Comparison of ENCODE assay signal across 15 cellular contexts in the genomic region with DNA sequence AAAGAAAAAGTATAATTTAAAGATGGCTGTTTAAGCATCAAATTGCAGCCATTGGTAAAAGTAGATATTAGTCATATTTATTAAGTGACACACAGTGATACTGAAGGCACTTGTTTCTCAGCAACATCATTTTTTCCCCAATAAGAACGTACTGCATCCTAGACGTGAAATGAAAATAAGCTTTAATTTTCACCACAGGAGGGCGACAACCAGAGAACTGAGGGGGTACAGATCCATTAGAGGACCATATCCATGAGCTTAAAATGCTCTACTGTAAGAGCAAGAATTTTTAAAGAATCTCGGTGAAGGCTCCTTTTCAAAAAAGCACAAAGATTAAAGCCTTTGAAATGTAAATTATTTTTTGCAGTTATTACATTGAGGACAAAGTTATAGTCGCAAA. TPM values are rescaled to one million over a fixed set of nuclear protein-coding genes. Genes with fewer than 3 reads are reported as not detected.
DNase-seq lines count a peak whose midpoint lies in the region; ATAC-seq and TF ChIP-seq lines count a peak whose summit lies in the region.
"Had no signal": no experiment of that assay in that cellular context is flagged by ENCODE, and none has a peak within 500 bp of the region (broad histone marks: within the 10 kb centered on the region; RNA-seq: fewer than 3 reads in every experiment).

No MANE protein-coding gene starts in this region.

- H3K36me3 ChIP-seq in adipocyte (ENCODE audit: control insufficient read depth, insufficient read depth, low read length, severe bottlenecking) = no peaks in the 10 kb centered on the region

- peaks cover 11% of the 10 kb centered on the region for H3K27me3 Mint-ChIP-seq in T-helper 17 cell

- no peaks in the 10 kb centered on the region for H3K36me3 Mint-ChIP-seq in T-helper 17 cell (ENCODE audit: low read depth)

- ATAC-seq in activated CD4-positive, CD25-positive, alpha-beta regulatory T cell treated with anti-CD3 and anti-CD28 coated beads, Interleukin-2, amount 50 U/mL, for 24 hours = no peak
- ATAC-seq in T-helper 17 cell = no peak

- H3K9me3 ChIP-seq in adipocyte (ENCODE audit: control insufficient read depth, low read length) (peaks cover 2% of the 10 kb centered on the region), T-helper 17 cell (ENCODE audit: control insufficient read depth, low read length, poor library complexity, severe bottlenecking) (no peaks in the 10 kb centered on the region)
- H3K9me3 ChIP-seq: testis had no signal

- no peak overlapping the region for H3K4me3 Mint-ChIP-seq in T-helper 17 cell

- no peak overlapping the region for H3K9ac ChIP-seq in adipocyte (ENCODE audit: low read length)

- H3K4me1 ChIP-seq in adipocyte (ENCODE audit: control insufficient read depth, insufficient read depth, low read length) = no peaks in the 10 kb centered on the region
- H3K4me1 ChIP-seq: testis had no signal

- peaks cover 2% of the 10 kb centered on the region for H3K4me1 Mint-ChIP-seq in T-helper 17 cell

- no peak overlapping the region for H3K27ac Mint-ChIP-seq in T-helper 17 cell

- DNase-seq in CMK (ENCODE audit: low read depth) (peak; percentile 34), HFF-Myc (ENCODE audit: extremely low read depth, low read depth) (no peak), adipocyte (ENCODE audit: low read depth) (peak; percentile 4), kidney tubule cell (ENCODE audit: low spot score) (peak; percentile 16), SIG-M5 (lab: John Stamatoyannopoulos, UW) (no peak), T-helper 17 cell (no peak), occipital lobe (lab: John Stamatoyannopoulos, UW) (no peak)
- DNase-seq: activated CD4-positive, alpha-beta T cell treated with anti-CD3 and anti-CD28 coated beads for 48 hours; activated naive CD4-positive, alpha-beta T cell treated with anti-CD3 and anti-CD28 coated beads, Interleukin-2, amount 50 U/mL, for 16 hours; DMS153; islet precursor cell; Right ventricle myocardium superior; testis had no signal

- peak; percentile 21 for TF ChIP-seq CTCF in HFF-Myc (IDR thresholded peaks at IDR 0.05; ENCODE audit: low read depth, low read length, missing control alignments)

- H3K4me3 ChIP-seq in HFF-Myc (replicated peaks; ENCODE audit: low read depth, low read length) (no peak overlapping the region), adipocyte (ENCODE audit: low read length) (no peak overlapping the region)
- H3K4me3 ChIP-seq: testis had no signal

- no peaks in the 10 kb centered on the region for H3K27me3 ChIP-seq in adipocyte (replicated peaks; ENCODE audit: control insufficient read depth, insufficient read depth, low read length)
- H3K27me3 ChIP-seq: testis had no signal

RNA-seq across cellular contexts. Expression of a gene that starts 33.4 kb away (rescaled TPM):
- 10 to 100 TPM; 38.8 to 54.0 TPM for total RNA-seq in T-helper 17 cell
- total RNA-seq in occipital lobe = 25.0 TPM

RNA-seq across cellular contexts. Expression of a gene that starts 53.0 kb away (rescaled TPM):
- total RNA-seq in T-helper 17 cell (not detected), occipital lobe (not detected)
- total RNA-seq: omental fat pad, Right ventricle myocardium superior had no signal

Comparison
In these comparisons a context has a peak if more than half of its experiments do, and no peak if none do; other contexts are left out.
1. DNase-seq: peak in CMK (single experiment), adipocyte (single experiment) and kidney tubule cell (single experiment); none in HFF-Myc (single experiment), SIG-M5 (single experiment), T-helper 17 cell (0 of 3) and occipital lobe (single experiment).